Comparison of ENCODE assay signal across 1 cellular context in genomic region chr3:152270145-152270870, GRCh38.
TF ChIP-seq lines count a peak whose summit lies in the region.

No MANE protein-coding gene starts in this region.

TF ChIP-seq in GM23338, 12 proteins besides CTCF, POLR2A, EP300 and RAD21 (continued from another document):
- TF ChIP-seq REST (IDR thresholded peaks at IDR 0.05; ENCODE audit: unreplicated experiment) (no peak), ZNF331 (CRISPR knock-in tag; IDR thresholded peaks at IDR 0.05; ENCODE audit: low read depth) (no peak)
TF ChIP-seq in GM23338: peak in this region for 0.
